ENCODE assay signal across 8 cellular contexts in the genomic region with DNA sequence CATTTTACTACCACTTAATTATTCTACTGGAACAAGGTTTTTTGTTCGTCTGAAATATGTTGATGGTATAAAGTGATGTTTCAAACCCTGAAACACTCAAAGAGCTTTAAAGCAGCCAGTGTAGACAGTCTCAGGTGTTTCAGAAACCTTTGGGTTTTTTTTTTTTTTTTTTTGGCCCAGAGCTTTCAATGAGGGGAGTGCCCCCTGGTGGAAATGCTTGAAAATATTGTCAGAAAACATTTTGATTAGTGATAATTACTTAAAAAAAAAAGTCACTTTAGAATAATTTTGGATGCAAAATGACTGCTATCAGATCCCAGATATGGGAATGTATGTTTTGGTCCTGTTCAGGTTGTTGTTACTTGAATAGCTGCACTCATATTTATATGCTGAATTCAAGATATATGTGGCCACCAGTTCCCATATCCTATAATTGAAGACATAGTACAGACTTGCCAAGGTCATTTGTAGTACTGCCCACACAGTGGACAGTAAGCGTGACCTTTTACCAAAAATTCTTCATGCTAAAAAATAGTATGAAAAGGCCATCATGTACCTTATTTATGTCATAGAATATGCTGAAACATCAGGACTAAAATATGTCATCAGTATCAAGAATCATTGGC. TPM values are rescaled to one million over a fixed set of nuclear protein-coding genes. Genes with fewer than 3 reads are reported as not detected.
DNase-seq lines count a peak whose midpoint lies in the region; ATAC-seq and TF ChIP-seq lines count a peak whose summit lies in the region.

No MANE protein-coding gene starts in this region.

- H3K27me3 Mint-ChIP-seq in endothelial cell (ENCODE audit: unreplicated experiment) (no peaks in the 10 kb centered on the region), progenitor cell of endocrine pancreas (no peaks in the 10 kb centered on the region)

- ATAC-seq in HG02798 (IDR thresholded peaks at IDR 0.05; ENCODE audit: poor library complexity, unreplicated experiment) (no peak), GM19395 (IDR thresholded peaks at IDR 0.05; ENCODE audit: unreplicated experiment) (no peak)

- H3K4me1 Mint-ChIP-seq in endothelial cell (ENCODE audit: unreplicated experiment) (no peaks in the 10 kb centered on the region), progenitor cell of endocrine pancreas (ENCODE audit: low read depth) (peaks cover 3% of the 10 kb centered on the region)

- H2AFZ ChIP-seq in OCI-LY1 (ENCODE audit: low read length) = no peak overlapping the region

- no peak overlapping the region for H3K27ac Mint-ChIP-seq in endothelial cell (ENCODE audit: unreplicated experiment)
- H3K27ac Mint-ChIP-seq in progenitor cell of endocrine pancreas = no peak overlapping the region

- H3K4me3 ChIP-seq in OCI-LY1 (ENCODE audit: low read depth, low read length, poor library complexity, severe bottlenecking) = no peak overlapping the region

- no peak overlapping the region for H3K4me3 Mint-ChIP-seq in endothelial cell (ENCODE audit: unreplicated experiment)
- H3K4me3 Mint-ChIP-seq in progenitor cell of endocrine pancreas (ENCODE audit: low read depth) = no peak overlapping the region

- H3K4me1 ChIP-seq in OCI-LY1 (ENCODE audit: insufficient read depth, low read length, severe bottlenecking) = no peaks in the 10 kb centered on the region

- no peaks in the 10 kb centered on the region for H3F3A ChIP-seq in OCI-LY1 (ENCODE audit: insufficient read depth, low read length)

- peak; percentile 26 for DNase-seq in endothelial cell (ENCODE audit: low spot score)
- DNase-seq in progenitor cell of endocrine pancreas (ENCODE audit: low spot score, unreplicated experiment) = no peak
- no peak for DNase-seq in OCI-M2 (lab: John Stamatoyannopoulos, UW; ENCODE audit: unreplicated experiment)

- peaks cover 4% of the 10 kb centered on the region; the same call in 1 of the 2 replicates for H3K36me3 ChIP-seq in OCI-LY1 (ENCODE audit: insufficient read depth, low read length)

- H3K27me3 ChIP-seq in OCI-LY1 (ENCODE audit: insufficient read depth, low read length) = no peaks in the 10 kb centered on the region

- H3K9me3 ChIP-seq in OCI-LY1 (ENCODE audit: low read length) = no peaks in the 10 kb centered on the region

- H4K20me1 ChIP-seq in OCI-LY1 (ENCODE audit: insufficient read depth, low read length) = no peaks in the 10 kb centered on the region

- peaks cover 3% of the 10 kb centered on the region for H3K36me3 Mint-ChIP-seq in endothelial cell (ENCODE audit: low read depth, unreplicated experiment)
- H3K36me3 Mint-ChIP-seq in progenitor cell of endocrine pancreas (ENCODE audit: insufficient read depth) = peaks cover 12% of the 10 kb centered on the region

- H3K9me3 Mint-ChIP-seq in endothelial cell (ENCODE audit: unreplicated experiment) (no peaks in the 10 kb centered on the region), progenitor cell of endocrine pancreas (ENCODE audit: low read depth) (no peaks in the 10 kb centered on the region)

- TF ChIP-seq CTCF in C4-2B (conservative IDR thresholded peaks at IDR 0.05) (peak; percentile 75), GM12874 (IDR thresholded peaks at IDR 0.05; ENCODE audit: insufficient read depth, low read depth, low read length) (peak; percentile 41; the same call in 1 of the 2 replicates), OCI-LY1 (IDR thresholded peaks at IDR 0.05; ENCODE audit: low read length) (peak; percentile 70), endothelial cell (IDR thresholded peaks at IDR 0.05; ENCODE audit: unreplicated experiment) (peak; percentile 87), progenitor cell of endocrine pancreas (IDR thresholded peaks at IDR 0.05; ENCODE audit: unreplicated experiment) (peak; percentile 82)

- H3K9me2 ChIP-seq in OCI-LY1 (ENCODE audit: low read depth, low read length) = no peaks in the 10 kb centered on the region

- H3K79me2 ChIP-seq in OCI-LY1 (ENCODE audit: insufficient read depth, low read length) = no peaks in the 10 kb centered on the region

- no peak overlapping the region for H3K27ac ChIP-seq in C4-2B
- no peak overlapping the region for H3K27ac ChIP-seq in OCI-LY1 (ENCODE audit: low read depth, low read length, poor library complexity, severe bottlenecking)

- H3K9ac ChIP-seq in OCI-LY1 (ENCODE audit: low read length) = no peak overlapping the region

- no peak overlapping the region for H3K4me2 ChIP-seq in OCI-LY1 (ENCODE audit: low read length)

RNA-seq across cellular contexts. Expression of gene SATB1, which starts 35.9 kb away (rescaled TPM):
- 28.2 TPM for total RNA-seq in endothelial cell (ENCODE audit: unreplicated experiment)
- total RNA-seq in progenitor cell of endocrine pancreas = 58.3 and 65.6 TPM in 2 replicates
